35 cellular contexts compared by ENCODE assay signal in the genomic region with DNA sequence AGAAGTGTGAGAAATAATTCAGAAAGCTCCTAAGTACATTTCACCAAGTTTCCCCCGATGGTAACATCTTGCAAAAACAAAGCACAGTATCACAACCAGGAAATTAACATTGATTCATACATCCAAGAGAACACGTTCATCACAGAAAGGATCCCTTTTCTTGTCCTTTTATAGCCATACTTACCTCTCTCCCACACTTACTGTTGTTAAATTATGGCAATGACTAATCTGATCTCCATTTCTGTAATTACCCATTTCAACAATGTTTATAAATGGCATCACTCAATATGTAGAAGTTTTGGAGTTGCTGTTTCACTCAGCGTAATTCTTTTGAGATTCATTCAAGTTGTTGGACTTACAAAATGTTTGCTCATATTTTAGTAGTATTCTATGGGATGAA.
"Had no signal": no experiment of that assay in that cellular context is flagged by ENCODE, and none has a peak within 500 bp of the region (broad histone marks: within the 10 kb centered on the region; RNA-seq: fewer than 3 reads in every experiment).

No MANE protein-coding gene starts in this region.

- H3K27ac Mint-ChIP-seq: activated B cell treated with CpG ODN at 0.5 μM for 24 hours; activated CD4-positive, alpha-beta memory T cell treated with anti-CD3 and anti-CD28 coated beads for 36 hours; activated CD4-positive, alpha-beta T cell treated with anti-CD3 and anti-CD28 coated beads, Interleukin-2, amount 10 ng/mL, durations not matched to agents 24 days and 14 days; activated CD8-positive, alpha-beta T cell treated with anti-CD3 and anti-CD28 coated beads for 36 hours; activated naive CD4-positive, alpha-beta T cell treated with anti-CD3 and anti-CD28 coated beads for 36 hours; activated naive CD4-positive, alpha-beta T cell treated with anti-CD3 and anti-CD28 coated beads, Interleukin-2, amount 50 U/mL, for 72 hours; activated naive CD8-positive, alpha-beta T cell treated with anti-CD3 and anti-CD28 coated beads for 36 hours; activated T-cell treated with anti-CD3 and anti-CD28 coated beads, Interleukin-2, amount 50 U/mL, for 72 hours; activated T-helper 1 cell treated with anti-CD3 and anti-CD28 coated beads, Interleukin-12 subunit alpha, Interleukin-12 subunit beta, Interleukin-2, Interleukin-4 antibody, amounts not matched to agents 30 ng/mL and 10 ng/mL and 1 ng/mL, durations not matched to agents 14 hours and 24 hours and 36 hours; activated T-helper 17 cell treated with anti-CD3 and anti-CD28 coated beads, Interleukin-2, amount 50 U/mL, for 72 hours; T-helper 2 cell treated with Interferon-gamma antibody and Interleukin-4, amounts not matched to agents 5 μg/mL and 100 μg/mL, for 36 hours had no signal

- H3K36me3 ChIP-seq: adrenal gland, brain microvascular endothelial cell, breast epithelium had no signal

- H3K4me3 Mint-ChIP-seq: activated B cell treated with CpG ODN at 0.5 μM for 24 hours; activated CD4-positive, alpha-beta memory T cell treated with anti-CD3 and anti-CD28 coated beads for 36 hours; activated CD4-positive, alpha-beta T cell treated with anti-CD3 and anti-CD28 coated beads, Interleukin-2, amount 10 ng/mL, durations not matched to agents 24 days and 14 days; activated CD8-positive, alpha-beta T cell treated with anti-CD3 and anti-CD28 coated beads for 36 hours; activated naive CD4-positive, alpha-beta T cell treated with anti-CD3 and anti-CD28 coated beads for 36 hours; activated naive CD8-positive, alpha-beta T cell treated with anti-CD3 and anti-CD28 coated beads for 36 hours; activated T-cell treated with anti-CD3 and anti-CD28 coated beads, Interleukin-2, amount 50 U/mL, for 4 hours; activated T-cell treated with anti-CD3 and anti-CD28 coated beads, Interleukin-2, amount 50 U/mL, for 72 hours; activated T-helper 1 cell treated with anti-CD3 and anti-CD28 coated beads, Interleukin-12 subunit alpha, Interleukin-12 subunit beta, Interleukin-2, Interleukin-4 antibody, amounts not matched to agents 30 ng/mL and 10 ng/mL and 1 ng/mL, durations not matched to agents 14 hours and 24 hours and 36 hours; activated T-helper 17 cell treated with anti-CD3 and anti-CD28 coated beads, Interleukin-2, amount 50 U/mL, for 72 hours; T-helper 2 cell treated with Interferon-gamma antibody and Interleukin-4, amounts not matched to agents 5 μg/mL and 100 μg/mL, for 36 hours had no signal

- H3K27me3 ChIP-seq: adrenal gland, body of pancreas, brain microvascular endothelial cell, breast epithelium had no signal

- FAIRE-seq: colon, TTC549 had no signal

- H3K36me3 Mint-ChIP-seq: activated CD4-positive, alpha-beta memory T cell treated with anti-CD3 and anti-CD28 coated beads for 36 hours; activated naive CD8-positive, alpha-beta T cell treated with anti-CD3 and anti-CD28 coated beads for 36 hours had no signal

- H3K27me3 Mint-ChIP-seq: activated B cell treated with CpG ODN at 0.5 μM for 24 hours; activated CD4-positive, alpha-beta memory T cell treated with anti-CD3 and anti-CD28 coated beads for 36 hours; activated CD4-positive, alpha-beta T cell treated with anti-CD3 and anti-CD28 coated beads, Interleukin-2, amount 10 ng/mL, durations not matched to agents 24 days and 14 days; activated CD8-positive, alpha-beta T cell treated with anti-CD3 and anti-CD28 coated beads for 36 hours; activated naive CD8-positive, alpha-beta T cell treated with anti-CD3 and anti-CD28 coated beads for 36 hours; activated T-helper 17 cell treated with anti-CD3 and anti-CD28 coated beads, Interleukin-2, amount 50 U/mL, for 72 hours had no signal

- H3K4me1 Mint-ChIP-seq: activated B cell treated with CpG ODN at 0.5 μM for 24 hours; activated CD4-positive, alpha-beta T cell treated with anti-CD3 and anti-CD28 coated beads, Interleukin-2, amount 10 ng/mL, durations not matched to agents 24 days and 14 days; activated naive CD8-positive, alpha-beta T cell treated with anti-CD3 and anti-CD28 coated beads for 36 hours; activated T-helper 17 cell treated with anti-CD3 and anti-CD28 coated beads, Interleukin-2, amount 50 U/mL, for 72 hours had no signal

- H3K4me3 ChIP-seq: adrenal gland, body of pancreas, breast epithelium had no signal

- DNase-seq: activated B cell treated with CpG ODN at 0.5 μM for 24 hours; activated CD4-positive, alpha-beta memory T cell treated with anti-CD3 and anti-CD28 coated beads for 36 hours; activated CD4-positive, alpha-beta T cell treated with anti-CD3 and anti-CD28 coated beads for 4 hours; activated CD4-positive, alpha-beta T cell treated with anti-CD3 and anti-CD28 coated beads, Interleukin-2, amount 10 ng/mL, durations not matched to agents 24 days and 14 days; activated CD4-positive, alpha-beta T cell treated with anti-CD3 and anti-CD28 coated beads, Interleukin-2, amount 50 U/mL, for 1 hour; activated CD4-positive, alpha-beta T cell treated with anti-CD3 and anti-CD28 coated beads, Interleukin-2, amount 50 U/mL, for 4 hours; activated CD4-positive, CD25-positive, alpha-beta regulatory T cell treated with anti-CD3 and anti-CD28 coated beads, Interleukin-2, amount 50 U/mL, for 72 hours; activated CD8-positive, alpha-beta memory T cell treated with anti-CD3 and anti-CD28 coated beads, Interleukin-2, amount 50 U/mL, for 4 hours; activated CD8-positive, alpha-beta T cell treated with anti-CD3 and anti-CD28 coated beads for 36 hours; activated effector memory CD4-positive, alpha-beta T cell treated with anti-CD3 and anti-CD28 coated beads, Interleukin-2, amount 50 U/mL, for 16 hours; activated gamma-delta T cell treated with Interleukin-2 at 50 U/mL for 16 hours; activated naive CD4-positive, alpha-beta T cell; activated naive CD4-positive, alpha-beta T cell treated with anti-CD3 and anti-CD28 coated beads for 36 hours; activated naive CD4-positive, alpha-beta T cell treated with anti-CD3 and anti-CD28 coated beads, Interleukin-2, amount 50 U/mL, for 16 hours; activated naive CD8-positive, alpha-beta T cell treated with anti-CD3 and anti-CD28 coated beads for 36 hours; activated T-cell treated with anti-CD3 and anti-CD28 coated beads for 4 hours; activated T-cell treated with anti-CD3 and anti-CD28 coated beads, Interleukin-2, amount 50 U/mL, for 1 hour; activated T-cell treated with anti-CD3 and anti-CD28 coated beads, Interleukin-2, amount 50 U/mL, for 4 hours; activated T-cell treated with anti-CD3 and anti-CD28 coated beads, Interleukin-2, amount 50 U/mL, for 72 hours; adrenal gland; amniotic stem cell; aorta; body of pancreas; brain microvascular endothelial cell; central memory CD4-positive, alpha-beta T cell; T-helper 2 cell; T-helper 9 cell had no signal

- H3K27ac ChIP-seq: adrenal gland, body of pancreas, brain microvascular endothelial cell, breast epithelium, VCaP had no signal

- H3K9me3 ChIP-seq: adrenal gland, body of pancreas had no signal

- H3K4me1 ChIP-seq: adrenal gland, body of pancreas, breast epithelium had no signal
